Comparison of ENCODE assay signal across 16 cellular contexts in the genomic region with DNA sequence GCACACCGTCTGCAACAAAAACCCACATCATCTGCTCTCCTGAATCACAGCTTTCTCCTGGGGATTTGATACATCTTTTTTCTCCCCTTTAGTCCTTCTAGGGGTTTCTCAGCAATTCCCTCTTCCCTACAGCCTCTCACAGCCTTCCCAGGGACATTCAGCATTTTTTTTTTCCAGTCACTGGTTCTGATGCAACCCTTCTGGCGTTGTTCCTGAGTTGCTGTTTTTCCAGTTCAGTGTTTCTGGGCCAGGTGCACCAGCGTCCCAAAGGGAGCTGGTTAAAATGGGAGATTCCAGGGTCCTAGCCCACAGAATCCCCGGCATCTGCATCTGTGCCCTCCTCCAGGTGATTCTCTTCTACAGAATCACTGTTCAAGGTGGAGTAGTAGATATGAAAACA. TPM values are rescaled to one million over a fixed set of nuclear protein-coding genes. Genes with fewer than 3 reads are reported as not detected.
A peak's percentile ranks its signal among the peaks of the same experiment; 100 is the strongest.
DNase-seq lines count a peak whose midpoint lies in the region; ATAC-seq and TF ChIP-seq lines count a peak whose summit lies in the region.
"Had no signal": no experiment of that assay in that cellular context is flagged by ENCODE, and none has a peak within 500 bp of the region (broad histone marks: within the 10 kb centered on the region; RNA-seq: fewer than 3 reads in every experiment).

No MANE protein-coding gene starts in this region.

- no peaks in the 10 kb centered on the region for H3K27me3 Mint-ChIP-seq in activated T-cell treated with anti-CD3 and anti-CD28 coated beads, Interleukin-2, amount 50 U/mL, for 24 hours

- peaks cover 5% of the 10 kb centered on the region for H3K4me1 ChIP-seq in body of pancreas
- H3K4me1 ChIP-seq in right cardiac atrium (ENCODE audit: control insufficient read depth, insufficient read depth, low read length): no peaks in the 10 kb centered on the region
- H3K4me1 ChIP-seq in tibial nerve: peaks cover 0 to 84% (median 22%) of the 10 kb centered on the region in 4 donors

- TF ChIP-seq POLR2A in body of pancreas (IDR thresholded peaks at IDR 0.05) (no peak), tibial nerve (IDR thresholded peaks at IDR 0.05) (no peak)

- ATAC-seq in body of pancreas: peak; percentile 42
- peak; percentile 48 to 59 for ATAC-seq in right cardiac atrium
- no peak for ATAC-seq in HG03469 (IDR thresholded peaks at IDR 0.05; ENCODE audit: unreplicated experiment)
- ATAC-seq in HG03095 (IDR thresholded peaks at IDR 0.05; ENCODE audit: unreplicated experiment): no peak
- no peak for ATAC-seq in HG03039 (IDR thresholded peaks at IDR 0.05; ENCODE audit: unreplicated experiment)
- ATAC-seq: activated CD4-positive, CD25-positive, alpha-beta regulatory T cell treated with anti-CD3 and anti-CD28 coated beads, Interleukin-2, amount 50 U/mL, for 24 hours had no signal

- no peaks in the 10 kb centered on the region for H3K9me3 Mint-ChIP-seq in activated T-cell treated with anti-CD3 and anti-CD28 coated beads, Interleukin-2, amount 50 U/mL, for 24 hours

- peaks cover 41% of the 10 kb centered on the region for H3K36me3 Mint-ChIP-seq in activated T-cell treated with anti-CD3 and anti-CD28 coated beads, Interleukin-2, amount 50 U/mL, for 24 hours (ENCODE audit: low read depth)

- 30 to 44% methylated on average over 4 of the region's 4 CpGs for WGBS in body of pancreas, 2 donors
- 59% methylated on average over 4 of the region's 4 CpGs for WGBS in right cardiac atrium
- 60% methylated on average over 4 of the region's 4 CpGs for WGBS in tibial nerve, 2 donors

- DNase-seq in activated T-cell treated with anti-CD3 and anti-CD28 coated beads, Interleukin-2, amount 50 U/mL, for 24 hours: no peak
- no peak for DNase-seq in activated T-cell treated with anti-CD3 and anti-CD28 coated beads, Interleukin-2, amount 50 U/mL, for 1 hour
- peak in 3 of 4 donors; percentile 30 to 37 (median 36) for DNase-seq in body of pancreas
- DNase-seq in right cardiac atrium: no peak
- DNase-seq in tibial nerve (ENCODE audit: low spot score in 2 of 2): peak in 1 of 2 donors; percentile 75
- DNase-seq: activated gamma-delta T cell treated with Interleukin-2 at 50 U/mL for 16 hours, hypothalamus, Kasumi-1, NCI-H510A treated with DMSO at 0.1 percent for 48 hours, SHP77 treated with DMSO at 0.1 percent for 48 hours, spleen had no signal

- no peaks in the 10 kb centered on the region for H3K36me3 ChIP-seq in body of pancreas (replicated peaks in 1 of 2; ENCODE audit: insufficient read depth in 1 of 2, low read depth in 2 of 2)
- H3K36me3 ChIP-seq in tibial nerve: peaks cover 0 to 4% (median 0%) of the 10 kb centered on the region in 3 donors
- H3K36me3 ChIP-seq: spleen had no signal

- H3K4me3 Mint-ChIP-seq in activated T-cell treated with anti-CD3 and anti-CD28 coated beads, Interleukin-2, amount 50 U/mL, for 24 hours: no peak overlapping the region

- H3K27ac Mint-ChIP-seq in activated T-cell treated with anti-CD3 and anti-CD28 coated beads, Interleukin-2, amount 50 U/mL, for 24 hours: peak overlapping the region; percentile 4

- TF ChIP-seq CTCF in body of pancreas (IDR thresholded peaks at IDR 0.05): no peak
- no peak for TF ChIP-seq CTCF in tibial nerve (IDR thresholded peaks at IDR 0.05)

- TF ChIP-seq EP300 in tibial nerve (IDR thresholded peaks at IDR 0.05): peak in 1 of 2 donors; percentile 69

- intact Hi-C loops in body of pancreas (cut with DNase I): no loop called here
- intact Hi-C loops in right cardiac atrium (cut with DNase I): no loop called here

- no peaks in the 10 kb centered on the region for H3K27me3 ChIP-seq in body of pancreas
- H3K27me3 ChIP-seq in right cardiac atrium (ENCODE audit: control insufficient read depth, insufficient read depth): no peaks in the 10 kb centered on the region
- no peaks in the 10 kb centered on the region for H3K27me3 ChIP-seq in tibial nerve
- H3K27me3 ChIP-seq: spleen had no signal

- H3K4me3 ChIP-seq in body of pancreas (no peak overlapping the region), right cardiac atrium (ENCODE audit: low read length) (no peak overlapping the region), tibial nerve (no peak overlapping the region)
- H3K4me3 ChIP-seq: coronary artery, spleen had no signal

- H3K27ac ChIP-seq in body of pancreas (no peak overlapping the region), right cardiac atrium (ENCODE audit: low read length) (no peak overlapping the region), tibial nerve (peak overlapping the region; percentile 9 to 86 (median 34))
- H3K27ac ChIP-seq: spleen had no signal

- H3K9me3 ChIP-seq in body of pancreas: no peaks in the 10 kb centered on the region
- H3K9me3 ChIP-seq in right cardiac atrium (ENCODE audit: control insufficient read depth, low read length): no peaks in the 10 kb centered on the region
- no peaks in the 10 kb centered on the region for H3K9me3 ChIP-seq in tibial nerve
- H3K9me3 ChIP-seq: spleen had no signal

- peaks cover 20% of the 10 kb centered on the region for H3K4me1 Mint-ChIP-seq in activated T-cell treated with anti-CD3 and anti-CD28 coated beads, Interleukin-2, amount 50 U/mL, for 24 hours (ENCODE audit: low read depth)

RNA-seq across cellular contexts. Expression of gene ADCY3, which starts 36.1 kb away (rescaled TPM):
- total RNA-seq in body of pancreas (10 to 100 TPM; 17.1 to 63.9 TPM), right cardiac atrium (10 to 100 TPM; 11.7 to 30.4 (median 17.4) TPM), tibial nerve (100 to 1,000 TPM; 145 to 393 (median 207) TPM)
- 17.1 TPM for polyA plus RNA-seq in right cardiac atrium

Comparison
In these comparisons a context has a peak if more than half of its experiments do, and no peak if none do; other contexts are left out.
1. DNase-seq: peak in body of pancreas (3 of 4); none in activated T-cell treated with anti-CD3 and anti-CD28 coated beads, Interleukin-2, amount 50 U/mL, for 24 hours (single experiment), activated T-cell treated with anti-CD3 and anti-CD28 coated beads, Interleukin-2, amount 50 U/mL, for 1 hour (single experiment) and right cardiac atrium (0 of 3).
2. ATAC-seq: peak in body of pancreas (single experiment) and right cardiac atrium (2 of 2); none in HG03469 (single experiment), HG03095 (single experiment) and HG03039 (single experiment).
3. H3K27ac ChIP-seq: peak in tibial nerve (4 of 4); none in body of pancreas (0 of 4) and right cardiac atrium (single experiment).